Comparison of ENCODE assay signal across 29 cellular contexts in genomic region chr16:63663155-63663554, GRCh38.
"Had no signal": no experiment of that assay in that cellular context is flagged by ENCODE, and none has a peak within 500 bp of the region (broad histone marks: within the 10 kb centered on the region; RNA-seq: fewer than 3 reads in every experiment).

No MANE protein-coding gene starts in this region.

- H3K27ac ChIP-seq: stomach, suprapubic skin, testis, thoracic aorta, thyroid gland, tibial artery, tibial nerve, transverse colon, upper lobe of left lung, upper lobe of right lung, uterus, vagina had no signal

- H3K9me3 Mint-ChIP-seq: type B pancreatic cell had no signal

- H3K4me3 Mint-ChIP-seq: stimulated activated effector memory CD8-positive, alpha-beta T cell treated with anti-CD3 and anti-CD28 coated beads, Interleukin-12 subunit alpha, Interleukin-12 subunit beta, amount 100 ng/mL, for 72 hours; stimulated activated memory B cell treated with anti-CD40 and anti-IgM and Interleukin-4, amounts not matched to agents 10 μg/mL and 1 μg/mL and 100 μg/mL, for 72 hours; stimulated activated naive B cell treated with anti-CD40 and anti-IgM and Interleukin-4, amounts not matched to agents 10 μg/mL and 1 μg/mL and 100 μg/mL, for 72 hours; stimulated activated naive CD8-positive, alpha-beta T cell treated with anti-CD3 and anti-CD28 coated beads, Interleukin-15, amount 100 ng/mL, for 72 hours; stimulated activated naive CD8-positive, alpha-beta T cell treated with anti-CD3 and anti-CD28 coated beads, Interleukin-15, Interleukin-2, amounts not matched to agents 100 ng/mL and 50 ng/mL, for 24 hours; type B pancreatic cell had no signal

- DNase-seq: stimulated activated CD4-positive, alpha-beta T cell treated with anti-CD3 and anti-CD28 coated beads, Interleukin-2, amount 100 ng/mL, for 48 hours; stimulated activated CD4-positive, alpha-beta T cell treated with anti-CD3 and anti-CD28 coated beads, Interleukin-4, amount 100 ng/mL, for 1 hour; stimulated activated CD4-positive, alpha-beta T cell treated with anti-CD3 and anti-CD28 coated beads, Interleukin-4, amount 100 ng/mL, for 24 hours; stimulated activated CD4-positive, alpha-beta T cell treated with anti-CD3 and anti-CD28 coated beads, Interleukin-4, amount 100 ng/mL, for 4 hours; stimulated activated CD8-positive, alpha-beta memory T cell treated with anti-CD3 and anti-CD28 coated beads, Interleukin-4, amount 100 ng/mL, for 48 hours; stimulated activated naive B cell treated with anti-CD40 and anti-IgM and Interleukin-4, amounts not matched to agents 10 μg/mL and 1 μg/mL and 100 μg/mL, for 72 hours; stimulated activated naive CD4-positive, alpha-beta T cell; stimulated activated naive CD4-positive, alpha-beta T cell treated with Interleukin-2 at 50 U/mL for 16 hours; stimulated activated naive CD8-positive, alpha-beta T cell treated with anti-CD3 and anti-CD28 coated beads, Interleukin-15, amount 100 ng/mL, for 72 hours; stimulated activated naive CD8-positive, alpha-beta T cell treated with anti-CD3 and anti-CD28 coated beads, Interleukin-15, Interleukin-2, amounts not matched to agents 100 U/mL and 50 U/mL, for 24 hours; stomach; substantia nigra; testis; thyroid gland; tibial artery; transverse colon; trophoblast cell; upper lobe of left lung; upper lobe of right lung; uterus had no signal

- H3K36me3 Mint-ChIP-seq: stimulated activated effector memory CD8-positive, alpha-beta T cell treated with anti-CD3 and anti-CD28 coated beads, Interleukin-12 subunit alpha, Interleukin-12 subunit beta, amount 100 ng/mL, for 72 hours; stimulated activated memory B cell treated with anti-CD40 and anti-IgM and Interleukin-4, amounts not matched to agents 10 μg/mL and 1 μg/mL and 100 μg/mL, for 72 hours; type B pancreatic cell had no signal

- H3K27ac Mint-ChIP-seq: stimulated activated effector memory CD8-positive, alpha-beta T cell treated with anti-CD3 and anti-CD28 coated beads, Interleukin-12 subunit alpha, Interleukin-12 subunit beta, amount 100 ng/mL, for 72 hours; stimulated activated memory B cell treated with anti-CD40 and anti-IgM and Interleukin-4, amounts not matched to agents 10 μg/mL and 1 μg/mL and 100 μg/mL, for 72 hours; stimulated activated naive B cell treated with anti-CD40 and anti-IgM and Interleukin-4, amounts not matched to agents 10 μg/mL and 1 μg/mL and 100 μg/mL, for 72 hours; stimulated activated naive CD8-positive, alpha-beta T cell treated with anti-CD3 and anti-CD28 coated beads, Interleukin-15, amount 100 ng/mL, for 72 hours; stimulated activated naive CD8-positive, alpha-beta T cell treated with anti-CD3 and anti-CD28 coated beads, Interleukin-15, Interleukin-2, amounts not matched to agents 100 ng/mL and 50 ng/mL, for 24 hours; type B pancreatic cell had no signal

- H3K27me3 ChIP-seq: stomach, suprapubic skin, testis, thyroid gland, tibial artery, tibial nerve, transverse colon, upper lobe of left lung, upper lobe of right lung, uterus, vagina had no signal

- H3K4me3 ChIP-seq: stomach, suprapubic skin, testis, thoracic aorta, thyroid gland, tibial artery, tibial nerve, transverse colon, upper lobe of left lung, upper lobe of right lung, uterus, vagina had no signal

- ATAC-seq: stimulated activated effector memory CD8-positive, alpha-beta T cell treated with anti-CD3 and anti-CD28 coated beads, Interleukin-12 subunit alpha, Interleukin-12 subunit beta, amount 100 ng/mL, for 72 hours; stimulated activated memory B cell treated with anti-CD40 and anti-IgM and Interleukin-4, amounts not matched to agents 10 μg/mL and 1 μg/mL and 100 μg/mL, for 72 hours; stimulated activated naive B cell treated with anti-CD40 and anti-IgM and Interleukin-4, amounts not matched to agents 10 μg/mL and 1 μg/mL and 100 μg/mL, for 72 hours; stimulated activated naive CD8-positive, alpha-beta T cell treated with anti-CD3 and anti-CD28 coated beads, Interleukin-15, amount 100 ng/mL, for 72 hours; stimulated activated naive CD8-positive, alpha-beta T cell treated with anti-CD3 and anti-CD28 coated beads, Interleukin-15, Interleukin-2, amounts not matched to agents 100 U/mL and 50 U/mL, for 24 hours; upper lobe of right lung had no signal

- H3K27me3 Mint-ChIP-seq: stimulated activated memory B cell treated with anti-CD40 and anti-IgM and Interleukin-4, amounts not matched to agents 10 μg/mL and 1 μg/mL and 100 μg/mL, for 72 hours; stimulated activated naive B cell treated with anti-CD40 and anti-IgM and Interleukin-4, amounts not matched to agents 10 μg/mL and 1 μg/mL and 100 μg/mL, for 72 hours; stimulated activated naive CD8-positive, alpha-beta T cell treated with anti-CD3 and anti-CD28 coated beads, Interleukin-15, amount 100 ng/mL, for 72 hours; stimulated activated naive CD8-positive, alpha-beta T cell treated with anti-CD3 and anti-CD28 coated beads, Interleukin-15, Interleukin-2, amounts not matched to agents 100 ng/mL and 50 ng/mL, for 24 hours; type B pancreatic cell had no signal

- H3K4me1 ChIP-seq: stomach, suprapubic skin, testis, thyroid gland, tibial artery, tibial nerve, transverse colon, upper lobe of left lung, upper lobe of right lung, uterus, vagina had no signal

- FAIRE-seq: urothelium cell line had no signal

- H3K4me1 Mint-ChIP-seq: stimulated activated effector memory CD8-positive, alpha-beta T cell treated with anti-CD3 and anti-CD28 coated beads, Interleukin-12 subunit alpha, Interleukin-12 subunit beta, amount 100 ng/mL, for 72 hours; stimulated activated memory B cell treated with anti-CD40 and anti-IgM and Interleukin-4, amounts not matched to agents 10 μg/mL and 1 μg/mL and 100 μg/mL, for 72 hours; stimulated activated naive B cell treated with anti-CD40 and anti-IgM and Interleukin-4, amounts not matched to agents 10 μg/mL and 1 μg/mL and 100 μg/mL, for 72 hours; stimulated activated naive CD8-positive, alpha-beta T cell treated with anti-CD3 and anti-CD28 coated beads, Interleukin-15, amount 100 ng/mL, for 72 hours had no signal

- H3K36me3 ChIP-seq: stomach, suprapubic skin, thoracic aorta, thyroid gland, tibial artery, tibial nerve, transverse colon, upper lobe of left lung, upper lobe of right lung, uterus, vagina had no signal

- H3K9me3 ChIP-seq: stomach, suprapubic skin, testis, thoracic aorta, thyroid gland, tibial artery, tibial nerve, transverse colon, upper lobe of left lung, upper lobe of right lung, uterus, vagina had no signal
